ENCODE assay signal across 8 cellular contexts in the genomic region with DNA sequence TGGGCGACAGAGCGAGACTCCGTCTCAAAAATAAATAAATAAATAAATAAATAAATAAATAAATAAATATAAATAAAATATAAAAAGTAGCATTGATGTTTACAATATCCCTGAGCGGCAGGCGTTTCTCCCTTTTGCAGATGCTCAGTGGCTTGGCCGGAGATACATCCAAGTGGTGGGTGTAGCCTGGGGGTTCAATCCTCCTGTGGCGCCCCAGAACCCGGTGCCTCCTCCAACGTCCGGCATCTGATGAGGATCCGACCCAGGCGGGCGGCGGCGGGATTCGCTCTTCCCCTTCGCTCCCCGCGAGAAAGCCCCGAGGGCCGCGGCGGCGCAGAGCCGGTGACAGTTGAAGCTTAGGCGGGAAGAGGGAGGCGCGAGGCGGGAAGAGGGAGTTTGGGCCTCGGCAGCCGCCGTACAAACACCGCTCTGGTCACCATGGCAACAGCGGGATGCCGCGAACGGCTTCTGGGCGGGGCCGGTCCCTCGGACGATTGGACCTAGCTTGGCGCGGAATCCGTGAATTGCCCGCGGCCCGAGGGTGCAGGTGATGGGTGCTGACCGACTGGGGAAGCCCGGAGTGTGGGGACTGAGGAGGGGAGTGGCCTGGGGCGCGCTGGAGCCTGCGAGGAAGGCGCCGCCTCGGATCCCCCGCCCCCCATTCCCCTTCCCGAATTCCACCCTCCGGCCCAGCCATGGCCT. TPM values are rescaled to one million over a fixed set of nuclear protein-coding genes. Genes with fewer than 3 reads are reported as not detected.
A peak's percentile ranks its signal among the peaks of the same experiment; 100 is the strongest.
DNase-seq lines count a peak whose midpoint lies in the region; ATAC-seq and TF ChIP-seq lines count a peak whose summit lies in the region.

No MANE protein-coding gene starts in this region.

- H3K4me3 ChIP-seq in adipocyte (ENCODE audit: low read length), result peak overlapping the region; percentile 88

- H3K36me3 Mint-ChIP-seq in HFFc6 (ENCODE audit: low read depth), result peaks cover 4% of the 10 kb centered on the region; the same call in 1 of the 2 replicates
- no peaks in the 10 kb centered on the region for H3K36me3 Mint-ChIP-seq in type B pancreatic cell

- H3K9me3 Mint-ChIP-seq in HFFc6 (no peaks in the 10 kb centered on the region), type B pancreatic cell (no peaks in the 10 kb centered on the region)

- H3K27me3 Mint-ChIP-seq in HFFc6 (ENCODE audit: insufficient read depth) (peaks cover 2% of the 10 kb centered on the region), type B pancreatic cell (no peaks in the 10 kb centered on the region)

- ATAC-seq in left cardiac atrium, result peak; percentile 94 to 96

- DNase-seq in DMS79 treated with DMSO at 0.1 percent for 48 hours (lab: John Stamatoyannopoulos, UW) (peak; percentile 97), HFFc6 (peak; percentile 93), NCI-H1436 treated with DMSO at 0.1 percent for 48 hours (lab: John Stamatoyannopoulos, UW) (peak; percentile 44), T follicular helper cell (ENCODE audit: low read depth) (peak; percentile 76), adipocyte (ENCODE audit: low read depth) (peak; percentile 94), left cardiac atrium (peak; percentile 97), posterior vena cava (ENCODE audit: low spot score) (peak; percentile 99), type B pancreatic cell (ENCODE audit: extremely low spot score, unreplicated experiment) (peak; percentile 95)

- H3K4me1 Mint-ChIP-seq in HFFc6 (ENCODE audit: low read depth), result peaks cover 36% of the 10 kb centered on the region
- peaks cover 22% of the 10 kb centered on the region for H3K4me1 Mint-ChIP-seq in type B pancreatic cell (ENCODE audit: unreplicated experiment)

- H3K27me3 ChIP-seq in adipocyte (replicated peaks; ENCODE audit: control insufficient read depth, insufficient read depth, low read length), result no peaks in the 10 kb centered on the region

- peaks cover 5% of the 10 kb centered on the region for H3K4me1 ChIP-seq in adipocyte (ENCODE audit: control insufficient read depth, insufficient read depth, low read length)

- H3K9me3 ChIP-seq in adipocyte (ENCODE audit: control insufficient read depth, low read length), result no peaks in the 10 kb centered on the region

- peak overlapping the region; percentile 83 for H3K9ac ChIP-seq in adipocyte (ENCODE audit: low read length)

- H3K4me3 Mint-ChIP-seq in HFFc6 (peak overlapping the region; percentile 90), type B pancreatic cell (peak overlapping the region; percentile 92)

- no peaks in the 10 kb centered on the region for H3K36me3 ChIP-seq in adipocyte (ENCODE audit: control insufficient read depth, insufficient read depth, low read length, severe bottlenecking)

- no peak for TF ChIP-seq CTCF in HFFc6 (IDR thresholded peaks at IDR 0.05)
- no peak for TF ChIP-seq CTCF in type B pancreatic cell (conservative IDR thresholded peaks at IDR 0.05)

- intact Hi-C loops in left cardiac atrium (cut with DNase I) (no loop called here), posterior vena cava (cut with DNase I) (no loop called here)

- H3K27ac Mint-ChIP-seq in HFFc6 (peak overlapping the region; percentile 86), type B pancreatic cell (peak overlapping the region; percentile 66)

RNA-seq across cellular contexts. Expression of a gene that starts 12.7 kb away (rescaled TPM):
- 1,000 to 10,000 TPM; 1,621 to 1,937 (median 1,752) TPM for total RNA-seq in HFFc6 (2021; fragmentation: NEBNext Ultra II Directional; extraction: Animal tissue kit (Norgen Biotek cat#: 25700))
- total RNA-seq in left cardiac atrium, result 1,000 to 10,000 TPM; 2,548 to 2,783 TPM
- total RNA-seq in posterior vena cava, result 100 to 1,000 TPM; 937 to 987 TPM
- total RNA-seq in type B pancreatic cell (ENCODE audit: low replicate concordance), result 620 and 1,017 TPM in 2 replicates

RNA-seq across cellular contexts. Expression of a gene that starts 21.8 kb away (rescaled TPM):
- total RNA-seq in HFFc6 (2021; fragmentation: NEBNext Ultra II Directional; extraction: Animal tissue kit (Norgen Biotek cat#: 25700)), result under 1 TPM in 4 of 6 experiments, not detected in 2; 0.28 to 0.39 (median 0.33) TPM
- total RNA-seq in left cardiac atrium, result not detected
- total RNA-seq in posterior vena cava, result not detected
- total RNA-seq in type B pancreatic cell (ENCODE audit: low replicate concordance), result 0.31 and 2.1 TPM in 2 replicates

RNA-seq across cellular contexts. Expression of a gene that starts 23.0 kb away (rescaled TPM):
- 100 to 1,000 TPM; 111 to 135 (median 123) TPM for total RNA-seq in HFFc6 (2021; fragmentation: NEBNext Ultra II Directional; extraction: Animal tissue kit (Norgen Biotek cat#: 25700))
- total RNA-seq in left cardiac atrium (10 to 100 TPM; 34.2 to 41.1 TPM), posterior vena cava (10 to 100 TPM; 40.0 to 46.9 TPM), type B pancreatic cell (ENCODE audit: low replicate concordance) (128 and 155 TPM in 2 replicates)

RNA-seq across cellular contexts. Expression of a gene that starts 29.8 kb away (rescaled TPM):
- not detected for total RNA-seq in HFFc6 (2021; fragmentation: NEBNext Ultra II Directional; extraction: Animal tissue kit (Norgen Biotek cat#: 25700))
- total RNA-seq in left cardiac atrium (not detected), posterior vena cava (not detected), type B pancreatic cell (ENCODE audit: low replicate concordance) (not detected in 2 replicates)

RNA-seq across cellular contexts. Expression of a gene that starts 38.9 kb away (rescaled TPM):
- total RNA-seq in HFFc6 (2021; fragmentation: NEBNext Ultra II Directional; extraction: Animal tissue kit (Norgen Biotek cat#: 25700)), result under 1 TPM; 0.16 to 0.33 (median 0.26) TPM
- total RNA-seq in left cardiac atrium (under 1 TPM; 0.55 to 0.80 TPM), posterior vena cava (under 1 TPM; 0.46 to 0.57 TPM), type B pancreatic cell (ENCODE audit: low replicate concordance) (1.6 TPM in 2 replicates)

Comparison
In these comparisons a context has a peak if more than half of its experiments do, and no peak if none do; other contexts are left out.
1. Peak in every context shown above with its lines: DNase-seq, ATAC-seq and H3K4me3 ChIP-seq.
2. DNase-seq: peak in every context shown above with its lines; median percentile 99 in posterior vena cava; 97 in DMS79 treated with DMSO at 0.1 percent for 48 hours; 97 in left cardiac atrium; 95 in type B pancreatic cell; 94 in adipocyte; 93 in HFFc6; 76 in T follicular helper cell; 44 in NCI-H1436 treated with DMSO at 0.1 percent for 48 hours.